15 cellular contexts compared by ENCODE assay signal in genomic region chr5:67364381-67364970, GRCh38.
DNase-seq lines count a peak whose midpoint lies in the region; ATAC-seq and TF ChIP-seq lines count a peak whose summit lies in the region.
"Had no signal": no experiment of that assay in that cellular context is flagged by ENCODE, and none has a peak within 500 bp of the region (broad histone marks: within the 10 kb centered on the region; RNA-seq: fewer than 3 reads in every experiment).

No MANE protein-coding gene starts in this region.

- no peak for TF ChIP-seq CTCF in thyroid gland (IDR thresholded peaks at IDR 0.05)
- no peak for TF ChIP-seq CTCF in CD8-positive, alpha-beta T cell (IDR thresholded peaks at IDR 0.05)

- H3K36me3 ChIP-seq in mesenchymal stem cell (ENCODE audit: control insufficient read depth in 1 of 2, insufficient read depth in 2 of 2, low read depth in 1 of 2, low read length in 2 of 2) (no peaks in the 10 kb centered on the region), thyroid gland (no peaks in the 10 kb centered on the region)
- H3K36me3 ChIP-seq in CD8-positive, alpha-beta T cell (ENCODE audit: insufficient read depth, low read length) = no peaks in the 10 kb centered on the region
- H3K36me3 ChIP-seq: BLaER1 treated with 17β-estradiol and CSF1 and Interleukin-3, amounts not matched to agents 10 nM and 100 nM had no signal

- no peak overlapping the region for H2BK12ac ChIP-seq in mesenchymal stem cell (ENCODE audit: low read length in 2 of 2)

- H3K9me3 ChIP-seq in mesenchymal stem cell (ENCODE audit: control insufficient read depth, low read length) (no peaks in the 10 kb centered on the region), thyroid gland (no peaks in the 10 kb centered on the region)
- no peaks in the 10 kb centered on the region for H3K9me3 ChIP-seq in CD8-positive, alpha-beta T cell (ENCODE audit: low read length)
- H3K9me3 ChIP-seq: BLaER1 treated with 17β-estradiol and CSF1 and Interleukin-3, amounts not matched to agents 10 nM and 100 nM had no signal

- no peak overlapping the region for H2BK120ac ChIP-seq in mesenchymal stem cell (ENCODE audit: low read depth, low read length)

- H2AK5ac ChIP-seq in mesenchymal stem cell (ENCODE audit: low read length, severe bottlenecking) = no peak overlapping the region

- no peaks in the 10 kb centered on the region for H3K27me3 Mint-ChIP-seq in CD8-positive, alpha-beta T cell (ENCODE audit: low read depth)

- H3K4me1 ChIP-seq in mesenchymal stem cell (ENCODE audit: control insufficient read depth, insufficient read depth, low read depth, low read length) = no peaks in the 10 kb centered on the region
- H3K4me1 ChIP-seq in thyroid gland = peaks cover 9 to 24% of the 10 kb centered on the region in 2 donors
- H3K4me1 ChIP-seq in CD8-positive, alpha-beta T cell (ENCODE audit: insufficient read depth, low read length) = peaks cover 7% of the 10 kb centered on the region

- H2AFZ ChIP-seq in mesenchymal stem cell (ENCODE audit: low read depth, low read length) = no peak overlapping the region

- H3K27ac ChIP-seq in mesenchymal stem cell (ENCODE audit: low read length, poor library complexity, severe bottlenecking) = no peak overlapping the region
- H3K27ac ChIP-seq in thyroid gland = peak overlapping the region in 2 of 3 donors; percentile 5 to 33
- H3K27ac ChIP-seq in CD8-positive, alpha-beta T cell (ENCODE audit: low read depth, low read length) = no peak overlapping the region
- H3K27ac ChIP-seq: BLaER1 treated with 17β-estradiol and CSF1 and Interleukin-3, amounts not matched to agents 10 nM and 100 nM had no signal

- no peak for ATAC-seq in left colon
- ATAC-seq in CD8-positive, alpha-beta T cell = no peak

- H3K23ac ChIP-seq in mesenchymal stem cell (ENCODE audit: low read length in 2 of 2) = no peak overlapping the region

- H3K27me3 ChIP-seq in mesenchymal stem cell (ENCODE audit: control insufficient read depth in 1 of 2, insufficient read depth in 1 of 2, low read length in 2 of 2) (no peaks in the 10 kb centered on the region), thyroid gland (no peaks in the 10 kb centered on the region)
- H3K27me3 ChIP-seq in CD8-positive, alpha-beta T cell (ENCODE audit: insufficient read depth, low read length) = no peaks in the 10 kb centered on the region
- H3K27me3 ChIP-seq: BLaER1 treated with 17β-estradiol and CSF1 and Interleukin-3, amounts not matched to agents 10 nM and 100 nM had no signal

- H3K14ac ChIP-seq in mesenchymal stem cell (ENCODE audit: low read length in 2 of 2) = no peak overlapping the region

- TF ChIP-seq POLR2A in thyroid gland (IDR thresholded peaks at IDR 0.05) = no peak

- H4K8ac ChIP-seq in mesenchymal stem cell (ENCODE audit: low read length) = no peak overlapping the region

- DNase-seq in G401 (ENCODE audit: low spot score) = peak; percentile 79
- peak; percentile 78 for DNase-seq in cerebellar cortex (ENCODE audit: low spot score)
- DNase-seq in mesenchymal stem cell = no peak
- DNase-seq in thyroid gland = peak; percentile 65 to 67
- no peak for DNase-seq in HCEC 1CT
- DNase-seq in left colon = no peak
- DNase-seq in CD8-positive, alpha-beta T cell = no peak
- DNase-seq: ACHN; Calu3; CD4-positive, CD25-positive, alpha-beta regulatory T cell; DMS 273 treated with DMSO at 0.1 percent for 48 hours; DMS79; GOT3; H9 had no signal

- H3K4me2 ChIP-seq in mesenchymal stem cell (ENCODE audit: low read length, poor library complexity, severe bottlenecking) = no peak overlapping the region

- 92% methylated on average over 2 of the region's 3 CpGs for WGBS in mesenchymal stem cell
- WGBS in thyroid gland, 2 donors = 46 to 58% methylated on average over 3 of the region's 3 CpGs

- peaks cover 7% of the 10 kb centered on the region for H3K4me1 Mint-ChIP-seq in CD8-positive, alpha-beta T cell (ENCODE audit: low read depth)

- H3K9me3 Mint-ChIP-seq in CD8-positive, alpha-beta T cell = no peaks in the 10 kb centered on the region
- H3K9me3 Mint-ChIP-seq: H9 had no signal

- H3K27ac Mint-ChIP-seq in CD8-positive, alpha-beta T cell = no peak overlapping the region
- H3K27ac Mint-ChIP-seq: CD4-positive, CD25-positive, alpha-beta regulatory T cell; H9 had no signal

- H2BK15ac ChIP-seq in mesenchymal stem cell (ENCODE audit: low read depth, poor library complexity, severe bottlenecking) = no peak overlapping the region

- CTCF ChIA-PET in CD8-positive, alpha-beta T cell (lab: Charles Lee) = interaction anchor here (0.6 kb wide), 1 partner anchor 68 kb away, joined by 3 read pairs; no protein-coding TSS in a partner anchor

- no peaks in the 10 kb centered on the region for H3K36me3 Mint-ChIP-seq in CD8-positive, alpha-beta T cell
- H3K36me3 Mint-ChIP-seq: CD4-positive, CD25-positive, alpha-beta regulatory T cell had no signal

- H3K4ac ChIP-seq in mesenchymal stem cell (ENCODE audit: low read depth in 1 of 2, low read length in 2 of 2) = no peak overlapping the region

- H3K4me3 ChIP-seq in mesenchymal stem cell (ENCODE audit: insufficient read depth in 1 of 2, low read depth in 1 of 2, low read length in 2 of 2) = no peak overlapping the region
- H3K4me3 ChIP-seq in thyroid gland (replicated peaks in 1 of 3) = no peak overlapping the region
- no peak overlapping the region for H3K4me3 ChIP-seq in CD8-positive, alpha-beta T cell (ENCODE audit: low read depth, low read length)
- H3K4me3 ChIP-seq: BLaER1 treated with 17β-estradiol and CSF1 and Interleukin-3, amounts not matched to agents 10 nM and 100 nM had no signal

- intact Hi-C loops in thyroid gland (cut with DNase I) = no loop called here
- intact Hi-C loops in left colon (cut with DNase I, micrococcal nuclease) = no loop called here
- intact Hi-C loops in CD8-positive, alpha-beta T cell (cut with DNase I, micrococcal nuclease) = no loop called here

- no peak overlapping the region for H3K4me3 Mint-ChIP-seq in CD8-positive, alpha-beta T cell
- H3K4me3 Mint-ChIP-seq: CD4-positive, CD25-positive, alpha-beta regulatory T cell; H9 had no signal

- POLR2A ChIA-PET in CD8-positive, alpha-beta T cell (lab: Charles Lee) = no interaction called here

- H3K9ac ChIP-seq in mesenchymal stem cell (ENCODE audit: low read length) = no peak overlapping the region
- H3K9ac ChIP-seq: BLaER1 treated with 17β-estradiol and CSF1 and Interleukin-3, amounts not matched to agents 10 nM and 100 nM had no signal

- no peaks in the 10 kb centered on the region for H3K79me1 ChIP-seq in mesenchymal stem cell (replicated peaks; ENCODE audit: low read length, poor library complexity, severe bottlenecking)

- H2BK5ac ChIP-seq in mesenchymal stem cell (ENCODE audit: low read depth, low read length, poor library complexity, severe bottlenecking) = no peak overlapping the region

- no peak overlapping the region for H3K18ac ChIP-seq in mesenchymal stem cell (ENCODE audit: low read depth in 1 of 2, low read length in 2 of 2)

- H4K91ac ChIP-seq in mesenchymal stem cell (ENCODE audit: low read length) = peak overlapping the region; percentile 18

- in situ Hi-C loops in G401 (cut with HindIII; ENCODE audit: low sequenced_read_pairs) = no loop called here

Comparison
In these comparisons a context has a peak if more than half of its experiments do, and no peak if none do; other contexts are left out.
1. DNase-seq: peak in G401 (single experiment), cerebellar cortex (single experiment) and thyroid gland (2 of 2); none in mesenchymal stem cell (single experiment), HCEC 1CT (single experiment), left colon (0 of 2) and CD8-positive, alpha-beta T cell (0 of 7).
2. H3K27ac ChIP-seq: peak in thyroid gland (2 of 3); none in mesenchymal stem cell (single experiment) and CD8-positive, alpha-beta T cell (single experiment).